Comparison of ENCODE assay signal across 26 cellular contexts in genomic region chr9:124452326-124452725, GRCh38. TPM values are rescaled to one million over a fixed set of nuclear protein-coding genes. Genes with fewer than 3 reads are reported as not detected.
"Had no signal": no experiment of that assay in that cellular context is flagged by ENCODE, and none has a peak within 500 bp of the region (broad histone marks: within the 10 kb centered on the region; RNA-seq: fewer than 3 reads in every experiment).

No MANE protein-coding gene starts in this region.

- DNase-seq: activated B cell treated with CpG ODN at 0.5 μM for 24 hours; activated CD4-positive, alpha-beta T cell treated with anti-CD3 and anti-CD28 coated beads, Interleukin-2, amount 10 ng/mL, durations not matched to agents 24 days and 14 days; activated CD8-positive, alpha-beta memory T cell treated with anti-CD3 and anti-CD28 coated beads, Interleukin-2, amount 50 U/mL, for 48 hours; activated gamma-delta T cell; activated T-cell treated with anti-CD3 and anti-CD28 coated beads, Interleukin-2, amount 50 U/mL, for 72 hours; amygdala; cortex of kidney; effector CD8-positive, alpha-beta T cell; foreskin melanocyte; head of caudate nucleus; immature natural killer cell; left cardiac atrium; lower lobe of right lung; retina; stimulated activated CD4-positive, alpha-beta T cell treated with anti-CD3 and anti-CD28 coated beads, Interleukin-15, amount 100 ng/mL, for 24 hours; stimulated activated CD4-positive, alpha-beta T cell treated with anti-CD3 and anti-CD28 coated beads, Interleukin-4, amount 100 ng/mL, for 1 hour; stimulated activated naive B cell treated with anti-CD40 and anti-IgM and Interleukin-4, amounts not matched to agents 10 μg/mL and 1 μg/mL and 100 μg/mL, for 72 hours; T-helper 2 cell; thyroid gland; uterus had no signal

- H3K4me1 Mint-ChIP-seq: activated B cell treated with CpG ODN at 0.5 μM for 24 hours; activated CD4-positive, alpha-beta T cell treated with anti-CD3 and anti-CD28 coated beads, Interleukin-2, amount 10 ng/mL, durations not matched to agents 24 days and 14 days; central memory CD8-positive, alpha-beta T cell; immature natural killer cell had no signal

- H3K27ac ChIP-seq: lower lobe of right lung, neutrophil, thyroid gland, uterus had no signal

- H3K36me3 Mint-ChIP-seq: activated naive CD4-positive, alpha-beta T cell treated with anti-CD3 and anti-CD28 coated beads, Interleukin-2, amount 50 U/mL, for 72 hours; brain; immature natural killer cell; stimulated activated naive B cell treated with anti-CD40 and anti-IgM and Interleukin-4, amounts not matched to agents 10 μg/mL and 1 μg/mL and 100 μg/mL, for 72 hours had no signal

- ATAC-seq: activated naive CD4-positive, alpha-beta T cell treated with anti-CD3 and anti-CD28 coated beads, Interleukin-2, amount 50 U/mL, for 72 hours; activated T-cell treated with anti-CD3 and anti-CD28 coated beads, Interleukin-2, amount 50 U/mL, for 72 hours; lower lobe of right lung; stimulated activated naive B cell treated with anti-CD40 and anti-IgM and Interleukin-4, amounts not matched to agents 10 μg/mL and 1 μg/mL and 100 μg/mL, for 72 hours had no signal

- H3K4me1 ChIP-seq: lower lobe of right lung, uterus had no signal

- H3K27ac Mint-ChIP-seq: activated B cell treated with CpG ODN at 0.5 μM for 24 hours; activated CD4-positive, alpha-beta T cell treated with anti-CD3 and anti-CD28 coated beads, Interleukin-2, amount 10 ng/mL, durations not matched to agents 24 days and 14 days; activated naive CD4-positive, alpha-beta T cell treated with anti-CD3 and anti-CD28 coated beads, Interleukin-2, amount 50 U/mL, for 72 hours; activated T-cell treated with anti-CD3 and anti-CD28 coated beads, Interleukin-2, amount 50 U/mL, for 72 hours; brain; immature natural killer cell; stimulated activated naive B cell treated with anti-CD40 and anti-IgM and Interleukin-4, amounts not matched to agents 10 μg/mL and 1 μg/mL and 100 μg/mL, for 72 hours had no signal

- H3K36me3 ChIP-seq: lower lobe of right lung, neutrophil, thyroid gland, uterus had no signal

- H3K4me3 ChIP-seq: lower lobe of right lung, thyroid gland, uterus had no signal

- H3K9me3 Mint-ChIP-seq: activated B cell treated with CpG ODN at 0.5 μM for 24 hours; activated CD4-positive, alpha-beta T cell treated with anti-CD3 and anti-CD28 coated beads, Interleukin-2, amount 10 ng/mL, durations not matched to agents 24 days and 14 days; activated naive CD4-positive, alpha-beta T cell treated with anti-CD3 and anti-CD28 coated beads, Interleukin-2, amount 50 U/mL, for 72 hours; activated T-cell treated with anti-CD3 and anti-CD28 coated beads, Interleukin-2, amount 50 U/mL, for 72 hours; brain; central memory CD8-positive, alpha-beta T cell; immature natural killer cell; stimulated activated naive B cell treated with anti-CD40 and anti-IgM and Interleukin-4, amounts not matched to agents 10 μg/mL and 1 μg/mL and 100 μg/mL, for 72 hours had no signal

- H3K9me3 ChIP-seq: lower lobe of right lung, neutrophil, thyroid gland, uterus had no signal

- H3K4me3 Mint-ChIP-seq: activated B cell treated with CpG ODN at 0.5 μM for 24 hours; activated CD4-positive, alpha-beta T cell treated with anti-CD3 and anti-CD28 coated beads, Interleukin-2, amount 10 ng/mL, durations not matched to agents 24 days and 14 days; activated T-cell treated with anti-CD3 and anti-CD28 coated beads, Interleukin-2, amount 50 U/mL, for 72 hours; central memory CD8-positive, alpha-beta T cell; immature natural killer cell had no signal

RNA-seq across cellular contexts. Expression of gene ADGRD2, which starts 2.1 kb away (rescaled TPM):
- total RNA-seq: activated B cell treated with CpG ODN at 0.5 μM for 24 hours; activated CD4-positive, alpha-beta T cell treated with anti-CD3 and anti-CD28 coated beads, Interleukin-2, amount 10 ng/mL, durations not matched to agents 24 days and 14 days; activated naive CD4-positive, alpha-beta T cell treated with anti-CD3 and anti-CD28 coated beads, Interleukin-2, amount 50 U/mL, for 72 hours; activated T-cell treated with anti-CD3 and anti-CD28 coated beads, Interleukin-2, amount 50 U/mL, for 72 hours; fibroblast of lung; left cardiac atrium; lower lobe of right lung; skeletal muscle tissue; thyroid gland had no signal
- polyA plus RNA-seq: fibroblast of lung, immature natural killer cell had no signal

RNA-seq across cellular contexts. Expression of gene NR5A1, which starts 54.9 kb away (rescaled TPM):
- total RNA-seq: activated B cell treated with CpG ODN at 0.5 μM for 24 hours; activated CD4-positive, alpha-beta T cell treated with anti-CD3 and anti-CD28 coated beads, Interleukin-2, amount 10 ng/mL, durations not matched to agents 24 days and 14 days; activated naive CD4-positive, alpha-beta T cell treated with anti-CD3 and anti-CD28 coated beads, Interleukin-2, amount 50 U/mL, for 72 hours; fibroblast of lung; left cardiac atrium; lower lobe of right lung; skeletal muscle tissue had no signal
- polyA plus RNA-seq: fibroblast of lung, immature natural killer cell had no signal
